Comparison of ENCODE assay signal across 1 cellular context in genomic region chr1:165828581-165829329, GRCh38.
TF ChIP-seq lines count a peak whose summit lies in the region.

No MANE protein-coding gene starts in this region.

TF ChIP-seq in HepG2, 621 proteins besides CTCF, POLR2A, EP300 and RAD21 (continued from another document and continues in another):
- no peak for TF ChIP-seq ZBTB34 (CRISPR knock-in tag; IDR thresholded peaks at IDR 0.05)
- TF ChIP-seq NBN (conservative IDR thresholded peaks at IDR 0.05): no peak
- TF ChIP-seq MYPOP (CRISPR knock-in tag; IDR thresholded peaks at IDR 0.05): 0 out of 2 replicates have a peak, but pooled peaks have one; percentile 15
- TF ChIP-seq ZNF530 (CRISPR knock-in tag; IDR thresholded peaks at IDR 0.05; ENCODE audit: low read depth): no peak
- 0 out of 2 replicates have a peak, but pooled peaks have one; percentile 52 for TF ChIP-seq ZNF343 (CRISPR knock-in tag; IDR thresholded peaks at IDR 0.05)
- no peak for TF ChIP-seq HCFC1 (IDR thresholded peaks at IDR 0.05; ENCODE audit: low read depth, low read length)
- no peak for TF ChIP-seq SP2 (CRISPR knock-in tag; IDR thresholded peaks at IDR 0.05)
- no peak for TF ChIP-seq ZBTB1 (CRISPR knock-in tag; IDR thresholded peaks at IDR 0.05; ENCODE audit: borderline replicate concordance)
- TF ChIP-seq ZKSCAN5 (CRISPR knock-in tag; IDR thresholded peaks at IDR 0.05): no peak
- no peak for TF ChIP-seq ZNF770 (CRISPR knock-in tag; IDR thresholded peaks at IDR 0.05)
- peak; percentile 26; the same call in 1 of the 2 replicates for TF ChIP-seq PAXIP1 (CRISPR knock-in tag; conservative IDR thresholded peaks at IDR 0.05)
- peak; percentile 85 for TF ChIP-seq YY1 (IDR thresholded peaks at IDR 0.05; ENCODE audit: insufficient read depth, insufficient replicate concordance, low read depth, low read length)
- no peak for TF ChIP-seq ZNF780A (CRISPR knock-in tag; IDR thresholded peaks at IDR 0.05)
- no peak for TF ChIP-seq ZNF629 (CRISPR knock-in tag; conservative IDR thresholded peaks at IDR 0.05)
- TF ChIP-seq ZNF292 (CRISPR knock-in tag; IDR thresholded peaks at IDR 0.05; ENCODE audit: borderline replicate concordance, low read depth): no peak
- TF ChIP-seq MED8 (CRISPR knock-in tag; IDR thresholded peaks at IDR 0.05; ENCODE audit: insufficient replicate concordance): no peak
- 0 out of 2 replicates have a peak, but pooled peaks have one; percentile 38 for TF ChIP-seq ZSCAN22 (CRISPR knock-in tag; IDR thresholded peaks at IDR 0.05)
- no peak for TF ChIP-seq ATF2 (CRISPR knock-in tag; IDR thresholded peaks at IDR 0.05)
- no peak for TF ChIP-seq ZNF253 (CRISPR knock-in tag; IDR thresholded peaks at IDR 0.05; ENCODE audit: borderline replicate concordance)
- TF ChIP-seq SNAPC5 (CRISPR knock-in tag; IDR thresholded peaks at IDR 0.05; ENCODE audit: borderline replicate concordance): no peak
- TF ChIP-seq NR3C1 (CRISPR knock-in tag; IDR thresholded peaks at IDR 0.05): no peak
- no peak for TF ChIP-seq HNF1A (IDR thresholded peaks at IDR 0.05; ENCODE audit: low read depth)
- no peak for TF ChIP-seq HNF1A (CRISPR knock-in tag; IDR thresholded peaks at IDR 0.05; ENCODE audit: borderline replicate concordance)
- 0 out of 2 replicates have a peak, but pooled peaks have one; percentile 19 for TF ChIP-seq RXRB (CRISPR knock-in tag; IDR thresholded peaks at IDR 0.05; ENCODE audit: borderline replicate concordance)
- TF ChIP-seq YEATS4 (CRISPR knock-in tag; IDR thresholded peaks at IDR 0.05; ENCODE audit: borderline replicate concordance): peak; percentile 88
- TF ChIP-seq PCBP2 (optimal IDR thresholded peaks at IDR 0.05; ENCODE audit: low read depth, low read length, poor library complexity, severe bottlenecking): no peak
- peak; percentile 23; the same call in 1 of the 2 replicates for TF ChIP-seq KMT2B (CRISPR knock-in tag; IDR thresholded peaks at IDR 0.05)
- TF ChIP-seq ZNF550 (CRISPR knock-in tag; IDR thresholded peaks at IDR 0.05; ENCODE audit: borderline replicate concordance): no peak
- TF ChIP-seq ZNF773 (CRISPR knock-in tag; IDR thresholded peaks at IDR 0.05; ENCODE audit: borderline replicate concordance): no peak
- no peak for TF ChIP-seq ZNF20 (CRISPR knock-in tag; IDR thresholded peaks at IDR 0.05)
- 0 out of 2 replicates have a peak, but pooled peaks have one; percentile 64 for TF ChIP-seq ZNF33A (CRISPR knock-in tag; IDR thresholded peaks at IDR 0.05; ENCODE audit: borderline replicate concordance)
- peak; percentile 65; the same call in 1 of the 2 replicates for TF ChIP-seq CREB3 (CRISPR knock-in tag; IDR thresholded peaks at IDR 0.05)
- TF ChIP-seq BORCS8-MEF2B (CRISPR knock-in tag; IDR thresholded peaks at IDR 0.05): peak; percentile 71; the same call in 1 of the 2 replicates
- no peak for TF ChIP-seq ZNF75D (CRISPR knock-in tag; IDR thresholded peaks at IDR 0.05; ENCODE audit: borderline replicate concordance)
- TF ChIP-seq ZNF549 (CRISPR knock-in tag; IDR thresholded peaks at IDR 0.05): no peak
- TF ChIP-seq POLR2AphosphoS2 (IDR thresholded peaks at IDR 0.05; ENCODE audit: low read depth, low read length): no peak
- no peak for TF ChIP-seq ZNF776 (CRISPR knock-in tag; IDR thresholded peaks at IDR 0.05)
- TF ChIP-seq AHDC1 (CRISPR knock-in tag; IDR thresholded peaks at IDR 0.05; ENCODE audit: borderline replicate concordance): 0 out of 2 replicates have a peak, but pooled peaks have one; percentile 12
- no peak for TF ChIP-seq GABPA (IDR thresholded peaks at IDR 0.05; ENCODE audit: low read depth, low read length)
- TF ChIP-seq GABPA (CRISPR knock-in tag; IDR thresholded peaks at IDR 0.05; ENCODE audit: low read depth): peak; percentile 14; the same call in 1 of the 2 replicates
- no peak for TF ChIP-seq ZNF660 (CRISPR knock-in tag; IDR thresholded peaks at IDR 0.05; ENCODE audit: borderline replicate concordance, low read depth)
- TF ChIP-seq ZFP41 (CRISPR knock-in tag; IDR thresholded peaks at IDR 0.05; ENCODE audit: borderline replicate concordance): peak; percentile 75; the same call in 1 of the 2 replicates
